ENCODE assay signal across 8 cellular contexts in genomic region chr1:84433253-84434080, GRCh38. TPM values are rescaled to one million over a fixed set of nuclear protein-coding genes. Genes with fewer than 3 reads are reported as not detected.
DNase-seq lines count a peak whose midpoint lies in the region; ATAC-seq, FAIRE-seq and TF ChIP-seq lines count a peak whose summit lies in the region.

No MANE protein-coding gene starts in this region.

- peak; percentile 15 for DNase-seq in D721Med (ENCODE audit: insufficient read length, low spot score)
- peak; percentile 52 for DNase-seq in MM.1S
- DNase-seq in SHP77 treated with DMSO at 0.1 percent for 48 hours (lab: John Stamatoyannopoulos, UW): peak; percentile 83
- DNase-seq in amniotic stem cell (lab: John Stamatoyannopoulos, UW): peak; percentile 55
- peak; percentile 31 for DNase-seq in left cardiac atrium
- peak in 1 of 2 donors; percentile 14 for DNase-seq in psoas muscle

- WGBS in psoas muscle, 3 donors: 9 to 22% (median 9%) methylated on average over 11 of the region's 11 CpGs

- TF ChIP-seq CTCF in D721Med (IDR thresholded peaks at IDR 0.05; ENCODE audit: insufficient read depth, missing control alignments) (peak; percentile 89), MM.1S (IDR thresholded peaks at IDR 0.05; ENCODE audit: low read length) (peak; percentile 54), psoas muscle (IDR thresholded peaks at IDR 0.05) (peak; percentile 76)

- FAIRE-seq in D721Med (lab: Jason Lieb, UNC): peak; percentile 94

- H3K79me2 ChIP-seq in MM.1S (ENCODE audit: low read length): no peaks in the 10 kb centered on the region

- H3K4me3 ChIP-seq in MM.1S (ENCODE audit: low read length): no peak overlapping the region
- H3K4me3 ChIP-seq in psoas muscle: peak overlapping the region; percentile 53

- intact Hi-C loops in left cardiac atrium (cut with DNase I): loop anchor here (2.0 to 10.0 kb wide), 5 partner anchors 135 to 499 kb away; partner anchors contain the start of gene PRKACB (in 2 of the 2)
- intact Hi-C loops in psoas muscle (cut with DNase I): loop anchor here (2.0 to 10.0 kb wide), 5 partner anchors 131 to 501 kb away; partner anchors contain the start of gene SAMD13 (in 1 of the 2)

- H3K4me1 ChIP-seq in MM.1S (ENCODE audit: low read length): no peaks in the 10 kb centered on the region
- H3K4me1 ChIP-seq in psoas muscle: no peaks in the 10 kb centered on the region

- H3K9me3 ChIP-seq in MM.1S (replicated peaks; ENCODE audit: insufficient read depth, low read length) (no peaks in the 10 kb centered on the region), psoas muscle (no peaks in the 10 kb centered on the region)

- H3F3A ChIP-seq in MM.1S (ENCODE audit: insufficient read depth, low read length): no peaks in the 10 kb centered on the region

- H3K27me3 ChIP-seq in MM.1S (replicated peaks; ENCODE audit: insufficient read depth, low read length) (no peaks in the 10 kb centered on the region), psoas muscle (ENCODE audit: insufficient read depth in 3 of 3, low read length in 2 of 3) (no peaks in the 10 kb centered on the region)

- 0 out of 2 replicates have a peak overlapping the region, but pooled peaks have one; percentile 19 for H2AFZ ChIP-seq in MM.1S (ENCODE audit: low read length)

- H3K27ac ChIP-seq in MM.1S (ENCODE audit: low read length) (no peak overlapping the region), psoas muscle (no peak overlapping the region)

- H3K9ac ChIP-seq in MM.1S (ENCODE audit: low read length): no peak overlapping the region; the same call in 1 of the 2 replicates

- ATAC-seq in GM21526 (IDR thresholded peaks at IDR 0.05; ENCODE audit: low FRiP score, unreplicated experiment): peak; percentile 53
- ATAC-seq in left cardiac atrium: peak; percentile 75 to 82
- peak in 3 of 4 donors; percentile 80 to 96 (median 81) for ATAC-seq in psoas muscle
- no peak for ATAC-seq in HG03469 (IDR thresholded peaks at IDR 0.05; ENCODE audit: unreplicated experiment)

- peak overlapping the region; percentile 47; the same call in 1 of the 2 replicates for H3K4me2 ChIP-seq in MM.1S (ENCODE audit: low read depth, low read length)

- H3K9me2 ChIP-seq in MM.1S (replicated peaks; ENCODE audit: insufficient read depth, low read length): no peaks in the 10 kb centered on the region

- H4K20me1 ChIP-seq in MM.1S (ENCODE audit: insufficient read depth, low read length): no peaks in the 10 kb centered on the region

- H3K36me3 ChIP-seq in MM.1S (replicated peaks; ENCODE audit: insufficient read depth, low read length): no peaks in the 10 kb centered on the region
- no peaks in the 10 kb centered on the region for H3K36me3 ChIP-seq in psoas muscle (ENCODE audit: insufficient read depth in 1 of 2, low read depth in 1 of 2)

RNA-seq across cellular contexts. Expression of gene DNASE2B, which starts 35.2 kb away (rescaled TPM):
- total RNA-seq in left cardiac atrium (not detected), psoas muscle (1 to 10 TPM in 1 of 4 donors, under 1 TPM in 1, not detected in 2; 0.50 to 3.1 TPM)
- 1 to 10 TPM in 1 of 3 donors, under 1 TPM in 2; 0.18 to 1.1 (median 0.84) TPM for polyA plus RNA-seq in psoas muscle

RNA-seq across cellular contexts. Expression of gene RPF1, which starts 45.6 kb away (rescaled TPM):
- total RNA-seq in left cardiac atrium (10 to 100 TPM; 28.5 to 32.1 TPM), psoas muscle (10 to 100 TPM; 29.2 to 38.5 (median 32.0) TPM)
- polyA plus RNA-seq in psoas muscle: 10 to 100 TPM; 44.7 to 75.5 (median 69.4) TPM
